Comparison of ENCODE assay signal across 10 cellular contexts in the genomic region with DNA sequence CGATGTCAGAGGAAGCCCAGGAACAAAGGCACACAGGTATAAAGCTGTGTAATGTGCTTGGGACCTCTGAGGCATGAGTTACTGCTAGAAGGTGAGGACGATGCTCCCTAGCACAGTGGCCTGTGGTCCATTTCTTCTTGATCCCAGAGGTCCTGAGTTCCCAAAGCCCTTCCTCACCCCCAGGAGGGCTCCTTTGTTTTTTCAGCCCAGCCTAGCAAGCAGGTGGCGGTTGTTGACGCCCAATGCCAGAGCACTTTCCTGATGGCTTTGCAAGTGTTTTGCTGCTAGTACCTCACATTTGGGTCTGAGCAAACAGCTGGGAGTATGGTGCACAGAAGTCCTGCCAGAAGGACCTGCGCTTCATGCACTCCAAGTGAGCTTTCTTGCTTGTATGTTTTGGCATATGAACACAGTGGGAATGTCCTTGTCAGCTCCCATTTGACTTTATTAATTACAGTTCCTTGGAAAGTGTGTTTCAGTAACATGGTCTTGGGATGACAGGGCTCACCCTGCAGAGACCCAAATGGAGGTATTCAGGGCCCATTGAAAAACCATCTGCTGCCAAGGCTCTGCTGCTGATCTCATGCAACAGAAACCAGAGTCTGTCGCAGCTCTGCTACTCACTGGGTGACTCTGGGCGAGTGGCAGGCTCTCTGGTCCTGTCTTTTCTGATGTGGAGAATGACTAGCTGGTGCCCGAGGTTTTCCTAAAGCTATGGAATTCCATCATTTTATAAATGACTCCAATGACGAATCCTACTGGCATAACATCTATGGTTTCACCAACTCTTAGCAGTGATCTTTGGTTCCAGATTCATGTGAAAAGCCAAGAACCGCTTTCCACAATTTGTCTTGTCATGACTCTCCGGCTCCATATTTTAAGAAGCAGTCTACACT.
A peak's percentile ranks its signal among the peaks of the same experiment; 100 is the strongest.
DNase-seq lines count a peak whose midpoint lies in the region; ATAC-seq and TF ChIP-seq lines count a peak whose summit lies in the region.
"Had no signal": no experiment of that assay in that cellular context is flagged by ENCODE, and none has a peak within 500 bp of the region (broad histone marks: within the 10 kb centered on the region; RNA-seq: fewer than 3 reads in every experiment).

No MANE protein-coding gene starts in this region.

- H2AK5ac ChIP-seq in IMR-90 (ENCODE audit: low read depth, low read length) = peak overlapping the region; percentile 91

- H3K36me3 ChIP-seq in BLaER1 treated with 17β-estradiol and CSF1 and Interleukin-3, amounts not matched to agents 10 nM and 100 nM = peaks cover 27 to 58% (median 45%) of the 10 kb centered on the region in 11 experiments; a peak in 18 of 22 replicates
- no peaks in the 10 kb centered on the region for H3K36me3 ChIP-seq in IMR-90 (ENCODE audit: control insufficient read depth, insufficient read depth, low read length)
- no peaks in the 10 kb centered on the region for H3K36me3 ChIP-seq in gastrocnemius medialis

- no peak for TF ChIP-seq CTCF in IMR-90 (conservative IDR thresholded peaks at IDR 0.05; ENCODE audit: low read depth, low read length)
- TF ChIP-seq CTCF in gastrocnemius medialis (IDR thresholded peaks at IDR 0.05 in 4 of 5, conservative IDR thresholded peaks at IDR 0.05 in 1 of 5) = no peak

- 60% methylated on average over 1 of the region's 11 CpGs; no CpG with 5 or more reads in 1 of the 2 experiments for WGBS in IMR-90 (ENCODE audit: extremely low coverage in 2 of 2, insufficient read length in 1 of 2), 2 experiments

- peaks cover 22% of the 10 kb centered on the region for H3K9me1 ChIP-seq in IMR-90 (ENCODE audit: insufficient read depth, low read length)

- no peaks in the 10 kb centered on the region for H3K27me3 ChIP-seq in BLaER1 treated with 17β-estradiol and CSF1 and Interleukin-3, amounts not matched to agents 10 nM and 100 nM
- H3K27me3 ChIP-seq in IMR-90 (ENCODE audit: control insufficient read depth, insufficient read depth, low read length) (no peaks in the 10 kb centered on the region), gastrocnemius medialis (no peaks in the 10 kb centered on the region)

- peaks cover 6% of the 10 kb centered on the region for H3K36me3 Mint-ChIP-seq in activated naive CD8-positive, alpha-beta T cell
- peaks cover 8 to 17% of the 10 kb centered on the region in 2 donors for H3K36me3 Mint-ChIP-seq in naive B cell
- H3K36me3 Mint-ChIP-seq: natural killer cell had no signal

- peak overlapping the region; percentile 84 for H2BK5ac ChIP-seq in IMR-90 (ENCODE audit: low read depth, low read length, poor library complexity, severe bottlenecking)

- peak overlapping the region in 10 of 11 experiments; percentile 19 to 58 (median 42); a peak in 18 of 22 replicates for H3K9ac ChIP-seq in BLaER1 treated with 17β-estradiol and CSF1 and Interleukin-3, amounts not matched to agents 10 nM and 100 nM
- peak overlapping the region; percentile 11; the same call in 1 of the 2 replicates for H3K9ac ChIP-seq in IMR-90 (ENCODE audit: low read depth, low read length)

- H3K4me2 ChIP-seq in BLaER1 treated with 17β-estradiol and CSF1 and Interleukin-3, amounts not matched to agents 10 nM and 100 nM = peak overlapping the region; percentile 53 to 82 (median 65)
- H3K4me2 ChIP-seq in IMR-90 (ENCODE audit: low read depth, low read length) = no peak overlapping the region

- TF ChIP-seq RAD21 in IMR-90 (IDR thresholded peaks at IDR 0.05; ENCODE audit: low read length) = no peak

- CTCF ChIA-PET in IMR-90 (lab: Yijun Ruan, JAX) = interaction anchor here (1.4 kb wide), 1 partner anchor 13 kb away, joined by 4 read pairs; no protein-coding TSS in a partner anchor

- H3K9me3 ChIP-seq in BLaER1 treated with 17β-estradiol and CSF1 and Interleukin-3, amounts not matched to agents 10 nM and 100 nM (replicated peaks in 1 of 11) = peaks cover 0 to 4% (median 0%) of the 10 kb centered on the region in 11 experiments; a peak in 1 of 22 replicates
- no peaks in the 10 kb centered on the region for H3K9me3 ChIP-seq in IMR-90 (ENCODE audit: control insufficient read depth, insufficient read depth, low read length)
- H3K9me3 ChIP-seq in gastrocnemius medialis = no peaks in the 10 kb centered on the region

- peaks cover 80 to 98% (median 95%) of the 10 kb centered on the region in 10 experiments for H3K4me1 ChIP-seq in BLaER1 treated with 17β-estradiol and CSF1 and Interleukin-3, amounts not matched to agents 10 nM and 100 nM
- H3K4me1 ChIP-seq in IMR-90 (ENCODE audit: control insufficient read depth, insufficient read depth, low read length) (peaks cover 19% of the 10 kb centered on the region), gastrocnemius medialis (peaks cover 21 to 33% of the 10 kb centered on the region in 2 donors)

- H4K5ac ChIP-seq in IMR-90 (ENCODE audit: low read depth, low read length) = peak overlapping the region; percentile 2; the same call in 1 of the 2 replicates

- H3K23ac ChIP-seq in IMR-90 (ENCODE audit: low read depth, low read length) = peak overlapping the region; percentile 80

- peak overlapping the region; percentile 12 for H2AK9ac ChIP-seq in IMR-90 (replicated peaks; ENCODE audit: low read depth, low read length, poor library complexity)

- in situ Hi-C loops in IMR-90 (cut with MboI; ENCODE audit: low sequenced_read_pairs) (loop anchor here (25.0 kb wide), 3 partner anchors 551 to 1224 kb away; a partner anchor contains a TSS), gastrocnemius medialis (cut with MboI; ENCODE audit: low sequenced_read_pairs in 4 of 4) (loop anchor here in 2 of 4 donors (5.0 to 25.0 kb wide), 2 partner anchors 206 to 1076 kb away; no protein-coding TSS in a partner anchor)

- H2AFZ ChIP-seq in IMR-90 (replicated peaks; ENCODE audit: low read length, poor library complexity) = no peak overlapping the region

- no TSS peak for BruUV-seq in IMR-90 (replicated peaks; lab: Mats Ljungman, UMichigan)

- DNase-seq in IMR-90 (no peak), naive B cell (no peak), gastrocnemius medialis (no peak), NCI-H524 treated with DMSO at 0.1 percent for 48 hours (lab: John Stamatoyannopoulos, UW) (no peak), HUDEP-2 (lab: John Stamatoyannopoulos, UW; ENCODE audit: unreplicated experiment in 76 of 76) (no peak)
- DNase-seq: activated T-cell treated with anti-CD3 and anti-CD28 coated beads, Interleukin-2, amount 50 U/mL, for 48 hours; natural killer cell had no signal

- H4K8ac ChIP-seq in IMR-90 (ENCODE audit: low read depth in 2 of 2, low read length in 2 of 2) = peak overlapping the region; percentile 48 to 60; a peak in 3 of 4 replicates

- H3K27me3 Mint-ChIP-seq in activated naive CD8-positive, alpha-beta T cell = no peaks in the 10 kb centered on the region
- no peaks in the 10 kb centered on the region for H3K27me3 Mint-ChIP-seq in naive B cell

- H3K14ac ChIP-seq in IMR-90 (replicated peaks; ENCODE audit: low read depth, low read length) = peak overlapping the region; percentile 53

- H3K4me1 Mint-ChIP-seq in activated naive CD8-positive, alpha-beta T cell (ENCODE audit: low read depth) = peaks cover 43% of the 10 kb centered on the region
- H3K4me1 Mint-ChIP-seq in naive B cell = peaks cover 60 to 95% (median 79%) of the 10 kb centered on the region in 3 donors

- H3K56ac ChIP-seq in IMR-90 (ENCODE audit: extremely low read depth, insufficient read depth, low read length) = peak overlapping the region; percentile 0; the same call in 1 of the 2 replicates

- H2BK15ac ChIP-seq in IMR-90 (ENCODE audit: low read depth, low read length) = peak overlapping the region; percentile 88; the same call in 2 of the 3 replicates

- peak overlapping the region; percentile 29 for H3K18ac ChIP-seq in IMR-90 (ENCODE audit: low read depth, low read length)

- H3K4ac ChIP-seq in IMR-90 (ENCODE audit: low read depth, low read length) = peak overlapping the region; percentile 77

- peak; percentile 9; the same call in 1 of the 2 replicates for ATAC-seq in IMR-90 (ENCODE audit: low read depth)
- no peak for ATAC-seq in naive B cell (ENCODE audit: low read depth in 2 of 2)
- no peak for ATAC-seq in HG03571 (IDR thresholded peaks at IDR 0.05; ENCODE audit: unreplicated experiment)
- no peak for ATAC-seq in gastrocnemius medialis
- ATAC-seq: natural killer cell had no signal

- peak overlapping the region; percentile 57 to 76 (median 69) for H3K27ac ChIP-seq in BLaER1 treated with 17β-estradiol and CSF1 and Interleukin-3, amounts not matched to agents 10 nM and 100 nM
- H3K27ac ChIP-seq in IMR-90 (ENCODE audit: insufficient read depth, low read length) = peak overlapping the region; percentile 55
- H3K27ac ChIP-seq in gastrocnemius medialis = peak overlapping the region in 1 of 4 donors; percentile 45

- H3K79me1 ChIP-seq in IMR-90 (ENCODE audit: low read depth in 1 of 2, low read length in 2 of 2) = peaks cover 45 to 81% of the 10 kb centered on the region in 2 experiments

- POLR2A ChIA-PET in IMR-90 (lab: Charles Lee; ENCODE audit: unreplicated experiment) = no interaction called here

- dilution Hi-C loops in IMR-90 (cut with HindIII; ENCODE audit: low sequenced_read_pairs, unreplicated experiment) = no loop called here

- TF ChIP-seq POLR2A in IMR-90 (IDR thresholded peaks at IDR 0.05; ENCODE audit: low read depth, low read length) (no peak), gastrocnemius medialis (IDR thresholded peaks at IDR 0.05) (no peak)

- H2BK20ac ChIP-seq in IMR-90 (ENCODE audit: low read depth, low read length) = peak overlapping the region; percentile 72

- H4K91ac ChIP-seq in IMR-90 (ENCODE audit: insufficient read depth, low read depth, low read length) = peak overlapping the region; percentile 50

- no peak overlapping the region for H3K4me3 ChIP-seq in BLaER1 treated with 17β-estradiol and CSF1 and Interleukin-3, amounts not matched to agents 10 nM and 100 nM
- H3K4me3 ChIP-seq in IMR-90 (ENCODE audit: insufficient read depth, low read depth, low read length) (no peak overlapping the region), gastrocnemius medialis (no peak overlapping the region)

- peaks cover 0 to 94% (median 0%) of the 10 kb centered on the region in 11 experiments; a peak in 6 of 22 replicates for H4K20me1 ChIP-seq in BLaER1 treated with 17β-estradiol and CSF1 and Interleukin-3, amounts not matched to agents 10 nM and 100 nM
- H4K20me1 ChIP-seq in IMR-90 (ENCODE audit: insufficient read depth, low read length) = no peaks in the 10 kb centered on the region; the same call in 1 of the 2 replicates

- H3K9me3 Mint-ChIP-seq in activated naive CD8-positive, alpha-beta T cell (ENCODE audit: low read depth) = no peaks in the 10 kb centered on the region
- peaks cover 0 to 2% (median 0%) of the 10 kb centered on the region in 7 donors for H3K9me3 Mint-ChIP-seq in naive B cell
- H3K9me3 Mint-ChIP-seq: natural killer cell had no signal

- no peak overlapping the region for H3K4me3 Mint-ChIP-seq in activated naive CD8-positive, alpha-beta T cell
- peak overlapping the region in 4 of 8 donors; percentile 16 to 77 (median 48) for H3K4me3 Mint-ChIP-seq in naive B cell
- H3K4me3 Mint-ChIP-seq: natural killer cell had no signal

- intact Hi-C loops in IMR-90 (cut with micrococcal nuclease) (no loop called here), gastrocnemius medialis (cut with DNase I; ENCODE audit: low total_unique reads) (no loop called here)

- H3K27ac Mint-ChIP-seq in activated naive CD8-positive, alpha-beta T cell = peak overlapping the region; percentile 77
- H3K27ac Mint-ChIP-seq in naive B cell = peak overlapping the region; percentile 91 to 99 (median 92)

- H2BK120ac ChIP-seq in IMR-90 (ENCODE audit: low read depth, low read length) = peak overlapping the region; percentile 80
